ENCODE assay signal across 28 cellular contexts in the genomic region with DNA sequence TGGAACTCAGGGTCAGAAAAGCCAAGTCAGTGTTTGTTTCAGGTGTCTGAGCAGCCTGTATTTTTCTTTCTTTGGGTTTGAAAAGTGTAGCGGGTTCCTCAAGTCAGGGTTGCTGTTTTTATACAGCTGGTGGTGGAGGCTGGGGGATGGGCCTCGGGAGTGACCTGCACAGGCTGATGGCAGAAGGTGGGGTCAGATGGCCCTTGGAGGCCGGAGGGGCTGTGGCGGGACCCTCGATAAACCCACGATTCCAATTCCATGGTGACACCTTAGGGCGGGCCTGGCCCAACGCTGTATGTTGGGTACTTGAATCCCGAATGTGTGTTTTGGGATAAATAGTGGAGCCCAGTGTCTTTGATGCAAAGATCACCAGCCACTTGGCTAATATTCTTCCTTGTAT.
"Had no signal": no experiment of that assay in that cellular context is flagged by ENCODE, and none has a peak within 500 bp of the region (broad histone marks: within the 10 kb centered on the region; RNA-seq: fewer than 3 reads in every experiment).

No MANE protein-coding gene starts in this region.

- H3K9me3 ChIP-seq: heart right ventricle, left lung, mucosa of descending colon, ovary, prostate gland, suprapubic skin, thoracic aorta, tibial artery, upper lobe of right lung had no signal

- H3K4me1 ChIP-seq: prostate gland, suprapubic skin, tibial artery, upper lobe of right lung had no signal

- FAIRE-seq: keratinocyte, urothelium cell line had no signal

- ATAC-seq: heart right ventricle; left colon; left lung; mucosa of descending colon; naive thymus-derived CD4-positive, alpha-beta T cell; natural killer cell treated with Interleukin-12 subunit alpha and Interleukin-12 subunit beta and Interleukin-15 and Interleukin-18, amount 100 ng/mL, for 72 hours; right cardiac atrium; sciatic nerve; upper lobe of right lung had no signal

- H3K4me3 Mint-ChIP-seq: natural killer cell treated with Interleukin-12 subunit alpha and Interleukin-12 subunit beta and Interleukin-15 and Interleukin-18, amount 100 ng/mL, for 72 hours; stimulated activated naive CD8-positive, alpha-beta T cell treated with anti-CD3 and anti-CD28 coated beads, Interleukin-15, Interleukin-2, amounts not matched to agents 100 ng/mL and 50 ng/mL, for 24 hours had no signal

- H3K9me3 Mint-ChIP-seq: natural killer cell treated with Interleukin-12 subunit alpha and Interleukin-12 subunit beta and Interleukin-15 and Interleukin-18, amount 100 ng/mL, for 72 hours; stimulated activated naive CD8-positive, alpha-beta T cell treated with anti-CD3 and anti-CD28 coated beads, Interleukin-15, Interleukin-2, amounts not matched to agents 100 ng/mL and 50 ng/mL, for 24 hours had no signal

- H3K27me3 ChIP-seq: hepatocyte, ovary had no signal

- H3K36me3 ChIP-seq: heart right ventricle, left lung, ovary, prostate gland, suprapubic skin, thoracic aorta, tibial artery, upper lobe of right lung had no signal

- H3K27ac Mint-ChIP-seq: stimulated activated naive CD8-positive, alpha-beta T cell treated with anti-CD3 and anti-CD28 coated beads, Interleukin-15, Interleukin-2, amounts not matched to agents 100 ng/mL and 50 ng/mL, for 24 hours had no signal

- H3K27ac ChIP-seq: heart right ventricle, hepatocyte, left lung, ovary, prostate gland, skin epidermis, suprapubic skin, thoracic aorta, tibial artery, upper lobe of right lung had no signal

- H3K4me3 ChIP-seq: heart right ventricle, hepatocyte, left lung, lung, mucosa of descending colon, ovary, prostate gland, skin epidermis, suprapubic skin, thoracic aorta, tibial artery, upper lobe of right lung had no signal

- DNase-seq: heart right ventricle; left colon; midbrain; naive thymus-derived CD4-positive, alpha-beta T cell; ovary; retina; right cardiac atrium; stimulated activated CD4-positive, alpha-beta T cell treated with anti-CD3 and anti-CD28 coated beads, Interleukin-12 subunit alpha, Interleukin-12 subunit beta, amount 100 ng/mL, for 4 hours; stimulated activated CD4-positive, alpha-beta T cell treated with anti-CD3 and anti-CD28 coated beads, Interleukin-15, amount 100 ng/mL, for 24 hours; stimulated activated CD4-positive, alpha-beta T cell treated with anti-CD3 and anti-CD28 coated beads, Interleukin-2, amount 100 ng/mL, for 24 hours; stimulated activated CD4-positive, alpha-beta T cell treated with anti-CD3 and anti-CD28 coated beads, Interleukin-4, amount 100 ng/mL, for 1 hour; stimulated activated naive CD4-positive, alpha-beta T cell; tibial artery; trophoblast cell; upper lobe of right lung had no signal
